In genomic region chr1:156480411-156481192, GRCh38 we compare ENCODE assay signal across 8 cellular contexts. TPM values are rescaled to one million over a fixed set of nuclear protein-coding genes. Genes with fewer than 3 reads are reported as not detected.
DNase-seq lines count a peak whose midpoint lies in the region; ATAC-seq and TF ChIP-seq lines count a peak whose summit lies in the region.

No MANE protein-coding gene starts in this region.

- no peaks in the 10 kb centered on the region for H3K79me2 ChIP-seq in trophoblast cell (ENCODE audit: control insufficient read depth, insufficient read depth, low read length, poor library complexity)

- no peak overlapping the region for H2AFZ ChIP-seq in trophoblast cell (ENCODE audit: insufficient read depth, low read length, poor library complexity)

- no peak overlapping the region for H2AK5ac ChIP-seq in trophoblast cell (ENCODE audit: low read length)

- peaks cover 3 to 13% of the 10 kb centered on the region in 2 experiments for H3K4me1 ChIP-seq in trophoblast cell (ENCODE audit: control insufficient read depth in 1 of 2, insufficient read depth in 2 of 2, low read length in 2 of 2)
- H3K4me1 ChIP-seq in urinary bladder (ENCODE audit: insufficient read depth) = no peaks in the 10 kb centered on the region

- H3K27ac ChIP-seq in trophoblast cell (ENCODE audit: low read depth, low read length) (no peak overlapping the region), urinary bladder (ENCODE audit: low read depth) (peak overlapping the region; percentile 14)

- H3K23ac ChIP-seq in trophoblast cell (ENCODE audit: low read length) = no peak overlapping the region

- H3K4me2 ChIP-seq in trophoblast cell (ENCODE audit: low read length) = no peak overlapping the region

- peak; percentile 9 for DNase-seq in NCI-H748 (lab: John Stamatoyannopoulos, UW; ENCODE audit: unreplicated experiment)
- DNase-seq in NCI-H748 treated with DMSO at 0.1 percent for 48 hours (lab: John Stamatoyannopoulos, UW) = no peak
- peak; percentile 70 to 74 for DNase-seq in NOMO-1 (lab: John Stamatoyannopoulos, UW; ENCODE audit: unreplicated experiment in 2 of 2)
- peak; percentile 64 for DNase-seq in activated T-helper 1 cell treated with Interleukin-2 at 50 U/mL for 16 hours (ENCODE audit: low read depth)
- DNase-seq in fibroblast of pulmonary artery (ENCODE audit: low read depth) = no peak
- peak in 1 of 2 donors; percentile 70 for DNase-seq in trophoblast cell

- WGBS in trophoblast cell (ENCODE audit: extremely low coverage, insufficient coverage, insufficient read length) = 100% methylated on average over 2 of the region's 34 CpGs
- 38% methylated on average over 34 of the region's 34 CpGs for WGBS in urinary bladder

- peaks cover 6% of the 10 kb centered on the region for H3K9me3 ChIP-seq in trophoblast cell (ENCODE audit: insufficient read depth, low read depth, low read length)

- H4K91ac ChIP-seq in trophoblast cell (ENCODE audit: low read depth, low read length) = no peak overlapping the region

- H3K14ac ChIP-seq in trophoblast cell (ENCODE audit: low read length) = no peak overlapping the region

- H4K8ac ChIP-seq in trophoblast cell (ENCODE audit: low read depth, low read length) = no peak overlapping the region

- no peak overlapping the region for H3K4ac ChIP-seq in trophoblast cell (ENCODE audit: low read depth, low read length)

- H2BK12ac ChIP-seq in trophoblast cell (ENCODE audit: low read length) = no peak overlapping the region

- H3K36me3 ChIP-seq in trophoblast cell (ENCODE audit: control insufficient read depth in 1 of 2, insufficient read depth in 2 of 2, low read length in 2 of 2) (peaks cover 50 to 67% of the 10 kb centered on the region in 2 experiments), urinary bladder (ENCODE audit: insufficient read depth) (no peaks in the 10 kb centered on the region)

- ATAC-seq in GM21717 (IDR thresholded peaks at IDR 0.05; ENCODE audit: unreplicated experiment) = no peak

- no peak overlapping the region for H4K12ac ChIP-seq in trophoblast cell (ENCODE audit: low read depth, low read length)

- peak overlapping the region; percentile 43 for H3K9ac ChIP-seq in trophoblast cell (ENCODE audit: low read length)

- no peak overlapping the region for H2BK5ac ChIP-seq in trophoblast cell (ENCODE audit: low read depth, low read length, poor library complexity)

- no peaks in the 10 kb centered on the region for H3K27me3 ChIP-seq in trophoblast cell (ENCODE audit: insufficient read depth, low read length)

- peak; percentile 66 for TF ChIP-seq CTCF in fibroblast of pulmonary artery (IDR thresholded peaks at IDR 0.05; ENCODE audit: low read length, missing control alignments)

- H2BK120ac ChIP-seq in trophoblast cell (ENCODE audit: insufficient read depth, low read length, poor library complexity) = no peak overlapping the region

- H3K4me3 ChIP-seq in fibroblast of pulmonary artery (replicated peaks; ENCODE audit: low read depth, low read length) (no peak overlapping the region), trophoblast cell (ENCODE audit: low read depth, low read length) (no peak overlapping the region), urinary bladder (ENCODE audit: low read depth, low read length) (no peak overlapping the region)

- H3K18ac ChIP-seq in trophoblast cell (ENCODE audit: low read length) = no peak overlapping the region

- no peaks in the 10 kb centered on the region for H3K79me1 ChIP-seq in trophoblast cell (ENCODE audit: low read length)

RNA-seq across cellular contexts. Expression of gene MEF2D, which starts 20.0 kb away (rescaled TPM):
- 10.5 and 10.7 TPM in 2 replicates for polyA plus RNA-seq in trophoblast cell (2013)
- 10.0 TPM for total RNA-seq in urinary bladder
- polyA plus RNA-seq in urinary bladder = 55.5 TPM

Comparison
In these comparisons a context has a peak if more than half of its experiments do, and no peak if none do; other contexts are left out.
1. DNase-seq: peak in NCI-H748 (single experiment), NOMO-1 (2 of 2) and activated T-helper 1 cell treated with Interleukin-2 at 50 U/mL for 16 hours (single experiment); none in NCI-H748 treated with DMSO at 0.1 percent for 48 hours (single experiment) and fibroblast of pulmonary artery (single experiment).